Comparison of ENCODE assay signal across 1 cellular context in the genomic region with DNA sequence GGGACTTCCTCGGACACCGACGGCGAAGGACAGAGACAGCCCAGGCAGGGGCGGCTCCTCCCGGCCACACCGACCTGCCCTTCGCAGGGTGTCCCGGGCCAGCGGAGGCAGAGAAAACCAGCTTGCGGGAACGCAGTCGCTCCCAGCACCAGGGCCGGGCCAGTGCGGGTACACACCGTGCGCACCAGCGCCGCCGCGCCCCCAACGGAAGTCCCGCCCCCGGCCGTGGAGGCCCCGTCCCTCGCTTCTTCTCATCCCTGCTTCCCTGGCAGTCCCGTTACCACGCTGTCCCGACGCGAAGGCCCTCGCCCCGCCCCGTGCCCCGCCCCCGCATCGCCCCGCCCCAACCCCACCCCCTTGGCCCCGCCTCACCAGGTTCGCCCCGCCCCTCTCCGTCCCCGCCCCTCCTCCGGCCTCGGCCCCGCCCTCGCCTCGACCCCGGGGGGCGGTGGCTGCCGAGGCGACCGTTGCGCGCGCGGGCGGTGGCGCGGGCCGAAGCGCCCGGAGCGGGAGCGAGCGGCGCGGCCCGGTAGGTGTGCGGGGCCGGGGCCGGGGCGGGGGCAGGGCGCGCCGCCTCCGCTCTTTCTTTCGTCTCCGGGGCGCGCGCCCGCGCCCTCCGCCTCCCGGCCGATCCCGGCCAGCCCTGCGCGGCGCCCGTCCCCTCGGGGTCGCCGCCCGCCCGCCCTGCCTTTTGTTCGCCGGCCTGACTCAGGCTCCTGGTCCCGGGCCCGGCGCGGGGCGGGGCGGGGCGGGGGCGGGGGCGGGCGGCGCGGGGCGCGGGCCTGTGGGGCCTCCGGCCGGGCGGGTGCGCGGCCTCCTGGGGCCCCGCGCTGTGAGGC.
TF ChIP-seq lines count a peak whose summit lies in the region.

A gene with protein sequence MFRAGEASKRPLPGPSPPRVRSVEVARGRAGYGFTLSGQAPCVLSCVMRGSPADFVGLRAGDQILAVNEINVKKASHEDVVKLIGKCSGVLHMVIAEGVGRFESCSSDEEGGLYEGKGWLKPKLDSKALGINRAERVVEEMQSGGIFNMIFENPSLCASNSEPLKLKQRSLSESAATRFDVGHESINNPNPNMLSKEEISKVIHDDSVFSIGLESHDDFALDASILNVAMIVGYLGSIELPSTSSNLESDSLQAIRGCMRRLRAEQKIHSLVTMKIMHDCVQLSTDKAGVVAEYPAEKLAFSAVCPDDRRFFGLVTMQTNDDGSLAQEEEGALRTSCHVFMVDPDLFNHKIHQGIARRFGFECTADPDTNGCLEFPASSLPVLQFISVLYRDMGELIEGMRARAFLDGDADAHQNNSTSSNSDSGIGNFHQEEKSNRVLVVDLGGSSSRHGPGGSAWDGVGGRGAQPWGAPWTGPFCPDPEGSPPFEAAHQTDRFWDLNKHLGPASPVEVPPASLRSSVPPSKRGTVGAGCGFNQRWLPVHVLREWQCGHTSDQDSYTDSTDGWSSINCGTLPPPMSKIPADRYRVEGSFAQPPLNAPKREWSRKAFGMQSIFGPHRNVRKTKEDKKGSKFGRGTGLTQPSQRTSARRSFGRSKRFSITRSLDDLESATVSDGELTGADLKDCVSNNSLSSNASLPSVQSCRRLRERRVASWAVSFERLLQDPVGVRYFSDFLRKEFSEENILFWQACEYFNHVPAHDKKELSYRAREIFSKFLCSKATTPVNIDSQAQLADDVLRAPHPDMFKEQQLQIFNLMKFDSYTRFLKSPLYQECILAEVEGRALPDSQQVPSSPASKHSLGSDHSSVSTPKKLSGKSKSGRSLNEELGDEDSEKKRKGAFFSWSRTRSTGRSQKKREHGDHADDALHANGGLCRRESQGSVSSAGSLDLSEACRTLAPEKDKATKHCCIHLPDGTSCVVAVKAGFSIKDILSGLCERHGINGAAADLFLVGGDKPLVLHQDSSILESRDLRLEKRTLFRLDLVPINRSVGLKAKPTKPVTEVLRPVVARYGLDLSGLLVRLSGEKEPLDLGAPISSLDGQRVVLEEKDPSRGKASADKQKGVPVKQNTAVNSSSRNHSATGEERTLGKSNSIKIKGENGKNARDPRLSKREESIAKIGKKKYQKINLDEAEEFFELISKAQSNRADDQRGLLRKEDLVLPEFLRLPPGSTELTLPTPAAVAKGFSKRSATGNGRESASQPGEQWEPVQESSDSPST (N-terminal part only) (plus strand): TSS at position 451 of the 839 bp plus-strand sequence. CDS start 23,150 bp downstream, outside the sequence.

TF ChIP-seq in HepG2, 621 proteins besides CTCF, POLR2A, EP300 and RAD21 (continued from another document and continues in another):
- TF ChIP-seq, protein P1, sequence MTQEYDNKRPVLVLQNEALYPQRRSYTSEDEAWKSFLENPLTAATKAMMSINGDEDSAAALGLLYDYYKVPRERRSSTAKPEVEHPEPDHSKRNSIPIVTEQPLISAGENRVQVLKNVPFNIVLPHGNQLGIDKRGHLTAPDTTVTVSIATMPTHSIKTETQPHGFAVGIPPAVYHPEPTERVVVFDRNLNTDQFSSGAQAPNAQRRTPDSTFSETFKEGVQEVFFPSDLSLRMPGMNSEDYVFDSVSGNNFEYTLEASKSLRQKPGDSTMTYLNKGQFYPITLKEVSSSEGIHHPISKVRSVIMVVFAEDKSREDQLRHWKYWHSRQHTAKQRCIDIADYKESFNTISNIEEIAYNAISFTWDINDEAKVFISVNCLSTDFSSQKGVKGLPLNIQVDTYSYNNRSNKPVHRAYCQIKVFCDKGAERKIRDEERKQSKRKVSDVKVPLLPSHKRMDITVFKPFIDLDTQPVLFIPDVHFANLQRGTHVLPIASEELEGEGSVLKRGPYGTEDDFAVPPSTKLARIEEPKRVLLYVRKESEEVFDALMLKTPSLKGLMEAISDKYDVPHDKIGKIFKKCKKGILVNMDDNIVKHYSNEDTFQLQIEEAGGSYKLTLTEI (CRISPR knock-in tag; conservative IDR thresholded peaks at IDR 0.05), result no peak
- TF ChIP-seq ZNF510 (CRISPR knock-in tag; IDR thresholded peaks at IDR 0.05; ENCODE audit: low read depth) (no peak), RFXAP (CRISPR knock-in tag; IDR thresholded peaks at IDR 0.05; ENCODE audit: borderline replicate concordance) (peak; percentile 73; the same call in 1 of the 2 replicates), AGO2 (optimal IDR thresholded peaks at IDR 0.05; ENCODE audit: low read depth, low read length) (peak; percentile 79), ZSCAN31 (CRISPR knock-in tag; IDR thresholded peaks at IDR 0.05; ENCODE audit: low read depth) (no peak), ZFAT (CRISPR knock-in tag; conservative IDR thresholded peaks at IDR 0.05) (no peak), ZNF234 (CRISPR knock-in tag; conservative IDR thresholded peaks at IDR 0.05) (no peak), IRF2 (CRISPR knock-in tag; IDR thresholded peaks at IDR 0.05) (peak; percentile 33; the same call in 1 of the 2 replicates), ZNF556 (CRISPR knock-in tag; IDR thresholded peaks at IDR 0.05; ENCODE audit: borderline replicate concordance) (no peak; the same call in 1 of the 2 replicates), ZNF83 (CRISPR knock-in tag; IDR thresholded peaks at IDR 0.05; ENCODE audit: borderline replicate concordance) (no peak), SRF (IDR thresholded peaks at IDR 0.05; ENCODE audit: low read depth, low read length) (no peak), NFIB (CRISPR knock-in tag; IDR thresholded peaks at IDR 0.05; ENCODE audit: borderline replicate concordance) (no peak), MBD4 (IDR thresholded peaks at IDR 0.05; ENCODE audit: borderline replicate concordance, low read length) (no peak), ARHGAP35 (CRISPR knock-in tag; IDR thresholded peaks at IDR 0.05; ENCODE audit: borderline replicate concordance) (no peak), IKZF1 (IDR thresholded peaks at IDR 0.05) (no peak), ZNF501 (CRISPR knock-in tag; IDR thresholded peaks at IDR 0.05) (no peak), GATAD2A (CRISPR knock-in tag; IDR thresholded peaks at IDR 0.05) (peak; percentile 17; the same call in 1 of the 2 replicates), KMT2A (CRISPR knock-in tag; IDR thresholded peaks at IDR 0.05) (0 out of 2 replicates have a peak, but pooled peaks have one; percentile 9), ZNF17 (CRISPR knock-in tag; IDR thresholded peaks at IDR 0.05) (no peak)
- TF ChIP-seq, protein P2, sequence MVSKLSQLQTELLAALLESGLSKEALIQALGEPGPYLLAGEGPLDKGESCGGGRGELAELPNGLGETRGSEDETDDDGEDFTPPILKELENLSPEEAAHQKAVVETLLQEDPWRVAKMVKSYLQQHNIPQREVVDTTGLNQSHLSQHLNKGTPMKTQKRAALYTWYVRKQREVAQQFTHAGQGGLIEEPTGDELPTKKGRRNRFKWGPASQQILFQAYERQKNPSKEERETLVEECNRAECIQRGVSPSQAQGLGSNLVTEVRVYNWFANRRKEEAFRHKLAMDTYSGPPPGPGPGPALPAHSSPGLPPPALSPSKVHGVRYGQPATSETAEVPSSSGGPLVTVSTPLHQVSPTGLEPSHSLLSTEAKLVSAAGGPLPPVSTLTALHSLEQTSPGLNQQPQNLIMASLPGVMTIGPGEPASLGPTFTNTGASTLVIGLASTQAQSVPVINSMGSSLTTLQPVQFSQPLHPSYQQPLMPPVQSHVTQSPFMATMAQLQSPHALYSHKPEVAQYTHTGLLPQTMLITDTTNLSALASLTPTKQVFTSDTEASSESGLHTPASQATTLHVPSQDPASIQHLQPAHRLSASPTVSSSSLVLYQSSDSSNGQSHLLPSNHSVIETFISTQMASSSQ (IDR thresholded peaks at IDR 0.05; ENCODE audit: low read depth), result no peak
- TF ChIP-seq, protein P2 (CRISPR knock-in tag; IDR thresholded peaks at IDR 0.05; ENCODE audit: borderline replicate concordance), result no peak
- TF ChIP-seq, protein P3, sequence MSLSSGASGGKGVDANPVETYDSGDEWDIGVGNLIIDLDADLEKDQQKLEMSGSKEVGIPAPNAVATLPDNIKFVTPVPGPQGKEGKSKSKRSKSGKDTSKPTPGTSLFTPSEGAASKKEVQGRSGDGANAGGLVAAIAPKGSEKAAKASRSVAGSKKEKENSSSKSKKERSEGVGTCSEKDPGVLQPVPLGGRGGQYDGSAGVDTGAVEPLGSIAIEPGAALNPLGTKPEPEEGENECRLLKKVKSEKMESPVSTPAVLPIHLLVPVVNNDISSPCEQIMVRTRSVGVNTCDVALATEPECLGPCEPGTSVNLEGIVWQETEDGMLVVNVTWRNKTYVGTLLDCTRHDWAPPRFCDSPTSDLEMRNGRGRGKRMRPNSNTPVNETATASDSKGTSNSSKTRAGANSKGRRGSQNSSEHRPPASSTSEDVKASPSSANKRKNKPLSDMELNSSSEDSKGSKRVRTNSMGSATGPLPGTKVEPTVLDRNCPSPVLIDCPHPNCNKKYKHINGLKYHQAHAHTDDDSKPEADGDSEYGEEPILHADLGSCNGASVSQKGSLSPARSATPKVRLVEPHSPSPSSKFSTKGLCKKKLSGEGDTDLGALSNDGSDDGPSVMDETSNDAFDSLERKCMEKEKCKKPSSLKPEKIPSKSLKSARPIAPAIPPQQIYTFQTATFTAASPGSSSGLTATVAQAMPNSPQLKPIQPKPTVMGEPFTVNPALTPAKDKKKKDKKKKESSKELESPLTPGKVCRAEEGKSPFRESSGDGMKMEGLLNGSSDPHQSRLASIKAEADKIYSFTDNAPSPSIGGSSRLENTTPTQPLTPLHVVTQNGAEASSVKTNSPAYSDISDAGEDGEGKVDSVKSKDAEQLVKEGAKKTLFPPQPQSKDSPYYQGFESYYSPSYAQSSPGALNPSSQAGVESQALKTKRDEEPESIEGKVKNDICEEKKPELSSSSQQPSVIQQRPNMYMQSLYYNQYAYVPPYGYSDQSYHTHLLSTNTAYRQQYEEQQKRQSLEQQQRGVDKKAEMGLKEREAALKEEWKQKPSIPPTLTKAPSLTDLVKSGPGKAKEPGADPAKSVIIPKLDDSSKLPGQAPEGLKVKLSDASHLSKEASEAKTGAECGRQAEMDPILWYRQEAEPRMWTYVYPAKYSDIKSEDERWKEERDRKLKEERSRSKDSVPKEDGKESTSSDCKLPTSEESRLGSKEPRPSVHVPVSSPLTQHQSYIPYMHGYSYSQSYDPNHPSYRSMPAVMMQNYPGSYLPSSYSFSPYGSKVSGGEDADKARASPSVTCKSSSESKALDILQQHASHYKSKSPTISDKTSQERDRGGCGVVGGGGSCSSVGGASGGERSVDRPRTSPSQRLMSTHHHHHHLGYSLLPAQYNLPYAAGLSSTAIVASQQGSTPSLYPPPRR (CRISPR knock-in tag; IDR thresholded peaks at IDR 0.05; ENCODE audit: borderline replicate concordance), result no peak; the same call in 1 of the 2 replicates
- TF ChIP-seq, protein P4, sequence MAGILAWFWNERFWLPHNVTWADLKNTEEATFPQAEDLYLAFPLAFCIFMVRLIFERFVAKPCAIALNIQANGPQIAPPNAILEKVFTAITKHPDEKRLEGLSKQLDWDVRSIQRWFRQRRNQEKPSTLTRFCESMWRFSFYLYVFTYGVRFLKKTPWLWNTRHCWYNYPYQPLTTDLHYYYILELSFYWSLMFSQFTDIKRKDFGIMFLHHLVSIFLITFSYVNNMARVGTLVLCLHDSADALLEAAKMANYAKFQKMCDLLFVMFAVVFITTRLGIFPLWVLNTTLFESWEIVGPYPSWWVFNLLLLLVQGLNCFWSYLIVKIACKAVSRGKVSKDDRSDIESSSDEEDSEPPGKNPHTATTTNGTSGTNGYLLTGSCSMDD (CRISPR knock-in tag; IDR thresholded peaks at IDR 0.05), result no peak
- TF ChIP-seq, protein P5, sequence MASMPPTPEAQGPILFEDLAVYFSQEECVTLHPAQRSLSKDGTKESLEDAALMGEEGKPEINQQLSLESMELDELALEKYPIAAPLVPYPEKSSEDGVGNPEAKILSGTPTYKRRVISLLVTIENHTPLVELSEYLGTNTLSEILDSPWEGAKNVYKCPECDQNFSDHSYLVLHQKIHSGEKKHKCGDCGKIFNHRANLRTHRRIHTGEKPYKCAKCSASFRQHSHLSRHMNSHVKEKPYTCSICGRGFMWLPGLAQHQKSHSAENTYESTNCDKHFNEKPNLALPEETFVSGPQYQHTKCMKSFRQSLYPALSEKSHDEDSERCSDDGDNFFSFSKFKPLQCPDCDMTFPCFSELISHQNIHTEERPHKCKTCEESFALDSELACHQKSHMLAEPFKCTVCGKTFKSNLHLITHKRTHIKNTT (CRISPR knock-in tag; IDR thresholded peaks at IDR 0.05), result no peak
- TF ChIP-seq, protein P6, sequence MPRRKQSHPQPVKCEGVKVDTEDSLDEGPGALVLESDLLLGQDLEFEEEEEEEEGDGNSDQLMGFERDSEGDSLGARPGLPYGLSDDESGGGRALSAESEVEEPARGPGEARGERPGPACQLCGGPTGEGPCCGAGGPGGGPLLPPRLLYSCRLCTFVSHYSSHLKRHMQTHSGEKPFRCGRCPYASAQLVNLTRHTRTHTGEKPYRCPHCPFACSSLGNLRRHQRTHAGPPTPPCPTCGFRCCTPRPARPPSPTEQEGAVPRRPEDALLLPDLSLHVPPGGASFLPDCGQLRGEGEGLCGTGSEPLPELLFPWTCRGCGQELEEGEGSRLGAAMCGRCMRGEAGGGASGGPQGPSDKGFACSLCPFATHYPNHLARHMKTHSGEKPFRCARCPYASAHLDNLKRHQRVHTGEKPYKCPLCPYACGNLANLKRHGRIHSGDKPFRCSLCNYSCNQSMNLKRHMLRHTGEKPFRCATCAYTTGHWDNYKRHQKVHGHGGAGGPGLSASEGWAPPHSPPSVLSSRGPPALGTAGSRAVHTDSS (CRISPR knock-in tag; conservative IDR thresholded peaks at IDR 0.05), result no peak
- TF ChIP-seq, protein P7, sequence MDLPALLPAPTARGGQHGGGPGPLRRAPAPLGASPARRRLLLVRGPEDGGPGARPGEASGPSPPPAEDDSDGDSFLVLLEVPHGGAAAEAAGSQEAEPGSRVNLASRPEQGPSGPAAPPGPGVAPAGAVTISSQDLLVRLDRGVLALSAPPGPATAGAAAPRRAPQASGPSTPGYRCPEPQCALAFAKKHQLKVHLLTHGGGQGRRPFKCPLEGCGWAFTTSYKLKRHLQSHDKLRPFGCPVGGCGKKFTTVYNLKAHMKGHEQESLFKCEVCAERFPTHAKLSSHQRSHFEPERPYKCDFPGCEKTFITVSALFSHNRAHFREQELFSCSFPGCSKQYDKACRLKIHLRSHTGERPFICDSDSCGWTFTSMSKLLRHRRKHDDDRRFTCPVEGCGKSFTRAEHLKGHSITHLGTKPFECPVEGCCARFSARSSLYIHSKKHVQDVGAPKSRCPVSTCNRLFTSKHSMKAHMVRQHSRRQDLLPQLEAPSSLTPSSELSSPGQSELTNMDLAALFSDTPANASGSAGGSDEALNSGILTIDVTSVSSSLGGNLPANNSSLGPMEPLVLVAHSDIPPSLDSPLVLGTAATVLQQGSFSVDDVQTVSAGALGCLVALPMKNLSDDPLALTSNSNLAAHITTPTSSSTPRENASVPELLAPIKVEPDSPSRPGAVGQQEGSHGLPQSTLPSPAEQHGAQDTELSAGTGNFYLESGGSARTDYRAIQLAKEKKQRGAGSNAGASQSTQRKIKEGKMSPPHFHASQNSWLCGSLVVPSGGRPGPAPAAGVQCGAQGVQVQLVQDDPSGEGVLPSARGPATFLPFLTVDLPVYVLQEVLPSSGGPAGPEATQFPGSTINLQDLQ (CRISPR knock-in tag; IDR thresholded peaks at IDR 0.05), result no peak
